In genomic region chr3:90011596-90011995, GRCh38 we compare ENCODE assay signal across 15 cellular contexts.
"Had no signal": no experiment of that assay in that cellular context is flagged by ENCODE, and none has a peak within 500 bp of the region (broad histone marks: within the 10 kb centered on the region; RNA-seq: fewer than 3 reads in every experiment).

No MANE protein-coding gene starts in this region.

- H3K27ac ChIP-seq: colonic mucosa had no signal

- H3K9me3 Mint-ChIP-seq: type B pancreatic cell had no signal

- H3K4me3 ChIP-seq: colonic mucosa, esophagus muscularis mucosa had no signal

- ATAC-seq: activated naive CD8-positive, alpha-beta T cell treated with anti-CD3 and anti-CD28 coated beads, Interleukin-2, amount 50 U/mL, for 24 hours; activated T-helper 17 cell treated with anti-CD3 and anti-CD28 coated beads, Interleukin-2, amount 50 U/mL, for 72 hours; stimulated activated naive CD8-positive, alpha-beta T cell treated with anti-CD3 and anti-CD28 coated beads, Interleukin-15, amount 100 ng/mL, for 72 hours had no signal

- H3K27me3 Mint-ChIP-seq: activated naive CD8-positive, alpha-beta T cell treated with anti-CD3 and anti-CD28 coated beads, Interleukin-2, amount 50 U/mL, for 24 hours; activated T-helper 17 cell treated with anti-CD3 and anti-CD28 coated beads, Interleukin-2, amount 50 U/mL, for 72 hours; naive B cell; stimulated activated naive CD8-positive, alpha-beta T cell treated with anti-CD3 and anti-CD28 coated beads, Interleukin-15, amount 100 ng/mL, for 72 hours had no signal

- H3K27me3 ChIP-seq: colonic mucosa, esophagus muscularis mucosa had no signal

- H3K9me3 ChIP-seq: colonic mucosa, esophagus muscularis mucosa had no signal

- H3K4me1 Mint-ChIP-seq: activated naive CD8-positive, alpha-beta T cell treated with anti-CD3 and anti-CD28 coated beads, Interleukin-2, amount 50 U/mL, for 24 hours; activated T-helper 17 cell treated with anti-CD3 and anti-CD28 coated beads, Interleukin-2, amount 50 U/mL, for 72 hours; naive B cell; stimulated activated naive CD8-positive, alpha-beta T cell treated with anti-CD3 and anti-CD28 coated beads, Interleukin-15, amount 100 ng/mL, for 72 hours had no signal

- DNase-seq: activated CD4-positive, alpha-beta T cell treated with anti-CD3 and anti-CD28 coated beads for 1 hour; activated CD4-positive, alpha-beta T cell treated with anti-CD3 and anti-CD28 coated beads, Interleukin-2, amount 50 U/mL, for 4 hours; activated naive CD4-positive, alpha-beta T cell treated with Interleukin-2 at 50 U/mL for 16 hours; activated naive CD8-positive, alpha-beta T cell treated with anti-CD3 and anti-CD28 coated beads, Interleukin-2, amount 50 U/mL, for 24 hours; central memory CD4-positive, alpha-beta T cell; colonic mucosa; left ventricle myocardium superior; midbrain; naive B cell; nucleus accumbens; stimulated activated CD4-positive, alpha-beta T cell treated with anti-CD3 and anti-CD28 coated beads, Interleukin-1b, Interleukin-23, amount 100 ng/mL, for 48 hours; stimulated activated naive CD8-positive, alpha-beta T cell treated with anti-CD3 and anti-CD28 coated beads, Interleukin-15, amount 100 ng/mL, for 72 hours had no signal

- H3K4me3 Mint-ChIP-seq: activated naive CD8-positive, alpha-beta T cell treated with anti-CD3 and anti-CD28 coated beads, Interleukin-2, amount 50 U/mL, for 24 hours; activated T-helper 17 cell treated with anti-CD3 and anti-CD28 coated beads, Interleukin-2, amount 50 U/mL, for 72 hours; naive B cell; stimulated activated naive CD8-positive, alpha-beta T cell treated with anti-CD3 and anti-CD28 coated beads, Interleukin-15, amount 100 ng/mL, for 72 hours; type B pancreatic cell had no signal

- H3K36me3 ChIP-seq: colonic mucosa, esophagus muscularis mucosa had no signal

- H3K4me1 ChIP-seq: colonic mucosa had no signal

- H3K27ac Mint-ChIP-seq: activated naive CD8-positive, alpha-beta T cell treated with anti-CD3 and anti-CD28 coated beads, Interleukin-2, amount 50 U/mL, for 24 hours; activated T-helper 17 cell treated with anti-CD3 and anti-CD28 coated beads, Interleukin-2, amount 50 U/mL, for 72 hours; stimulated activated naive CD8-positive, alpha-beta T cell treated with anti-CD3 and anti-CD28 coated beads, Interleukin-15, amount 100 ng/mL, for 72 hours; type B pancreatic cell had no signal

- H3K36me3 Mint-ChIP-seq: naive B cell, type B pancreatic cell had no signal
